In the genomic region with DNA sequence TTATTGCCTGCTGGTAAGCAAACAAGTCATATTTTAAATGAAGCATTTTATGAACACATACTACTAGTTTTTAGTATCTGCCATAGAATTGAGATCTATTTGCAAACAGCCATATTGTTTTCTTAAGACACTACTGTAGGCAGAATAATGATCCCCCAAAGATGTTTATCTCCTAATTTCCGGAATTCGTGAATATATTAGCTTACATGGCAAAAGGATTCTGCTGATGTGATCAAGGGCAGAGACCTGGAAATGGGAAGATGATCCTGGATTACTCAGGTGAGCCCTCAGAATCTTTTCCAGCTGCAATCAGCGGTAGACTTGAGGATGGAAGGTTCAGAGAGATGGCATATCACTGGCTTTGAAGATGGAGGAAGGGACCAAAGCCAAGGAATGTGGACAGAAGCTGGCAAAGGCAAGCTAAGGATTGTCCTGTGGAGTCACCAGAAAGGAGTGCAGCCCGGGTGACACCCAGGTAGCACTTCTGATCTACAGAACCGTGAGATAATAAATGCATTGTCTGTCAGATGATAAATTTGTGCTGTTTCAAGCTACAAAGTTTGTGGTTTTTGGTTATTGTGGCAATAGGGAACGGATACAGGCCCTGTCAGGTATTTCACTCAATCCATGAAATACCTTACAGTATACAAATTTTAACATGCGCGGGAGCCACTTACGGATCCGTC, we compare ENCODE assay signal across 1 cellular context.
TF ChIP-seq lines count a peak whose summit lies in the region.

No MANE protein-coding gene starts in this region.

TF ChIP-seq in WTC11, 78 proteins besides CTCF, POLR2A, EP300 and RAD21 (continued from another document):
- TF ChIP-seq RORB (CRISPR knock-in tag; IDR thresholded peaks at IDR 0.05), result no peak
- TF ChIP-seq, protein P1, sequence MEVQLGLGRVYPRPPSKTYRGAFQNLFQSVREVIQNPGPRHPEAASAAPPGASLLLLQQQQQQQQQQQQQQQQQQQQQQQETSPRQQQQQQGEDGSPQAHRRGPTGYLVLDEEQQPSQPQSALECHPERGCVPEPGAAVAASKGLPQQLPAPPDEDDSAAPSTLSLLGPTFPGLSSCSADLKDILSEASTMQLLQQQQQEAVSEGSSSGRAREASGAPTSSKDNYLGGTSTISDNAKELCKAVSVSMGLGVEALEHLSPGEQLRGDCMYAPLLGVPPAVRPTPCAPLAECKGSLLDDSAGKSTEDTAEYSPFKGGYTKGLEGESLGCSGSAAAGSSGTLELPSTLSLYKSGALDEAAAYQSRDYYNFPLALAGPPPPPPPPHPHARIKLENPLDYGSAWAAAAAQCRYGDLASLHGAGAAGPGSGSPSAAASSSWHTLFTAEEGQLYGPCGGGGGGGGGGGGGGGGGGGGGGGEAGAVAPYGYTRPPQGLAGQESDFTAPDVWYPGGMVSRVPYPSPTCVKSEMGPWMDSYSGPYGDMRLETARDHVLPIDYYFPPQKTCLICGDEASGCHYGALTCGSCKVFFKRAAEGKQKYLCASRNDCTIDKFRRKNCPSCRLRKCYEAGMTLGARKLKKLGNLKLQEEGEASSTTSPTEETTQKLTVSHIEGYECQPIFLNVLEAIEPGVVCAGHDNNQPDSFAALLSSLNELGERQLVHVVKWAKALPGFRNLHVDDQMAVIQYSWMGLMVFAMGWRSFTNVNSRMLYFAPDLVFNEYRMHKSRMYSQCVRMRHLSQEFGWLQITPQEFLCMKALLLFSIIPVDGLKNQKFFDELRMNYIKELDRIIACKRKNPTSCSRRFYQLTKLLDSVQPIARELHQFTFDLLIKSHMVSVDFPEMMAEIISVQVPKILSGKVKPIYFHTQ (CRISPR knock-in tag; IDR thresholded peaks at IDR 0.05), result no peak
- TF ChIP-seq, protein P2, sequence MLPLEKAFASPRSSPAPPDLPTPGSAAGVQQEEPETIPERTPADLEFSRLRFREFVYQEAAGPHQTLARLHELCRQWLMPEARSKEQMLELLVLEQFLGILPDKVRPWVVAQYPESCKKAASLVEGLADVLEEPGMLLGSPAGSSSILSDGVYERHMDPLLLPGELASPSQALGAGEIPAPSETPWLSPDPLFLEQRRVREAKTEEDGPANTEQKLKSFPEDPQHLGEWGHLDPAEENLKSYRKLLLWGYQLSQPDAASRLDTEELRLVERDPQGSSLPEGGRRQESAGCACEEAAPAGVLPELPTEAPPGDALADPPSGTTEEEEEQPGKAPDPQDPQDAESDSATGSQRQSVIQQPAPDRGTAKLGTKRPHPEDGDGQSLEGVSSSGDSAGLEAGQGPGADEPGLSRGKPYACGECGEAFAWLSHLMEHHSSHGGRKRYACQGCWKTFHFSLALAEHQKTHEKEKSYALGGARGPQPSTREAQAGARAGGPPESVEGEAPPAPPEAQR (CRISPR knock-in tag; IDR thresholded peaks at IDR 0.05), result no peak
- TF ChIP-seq, protein P3, sequence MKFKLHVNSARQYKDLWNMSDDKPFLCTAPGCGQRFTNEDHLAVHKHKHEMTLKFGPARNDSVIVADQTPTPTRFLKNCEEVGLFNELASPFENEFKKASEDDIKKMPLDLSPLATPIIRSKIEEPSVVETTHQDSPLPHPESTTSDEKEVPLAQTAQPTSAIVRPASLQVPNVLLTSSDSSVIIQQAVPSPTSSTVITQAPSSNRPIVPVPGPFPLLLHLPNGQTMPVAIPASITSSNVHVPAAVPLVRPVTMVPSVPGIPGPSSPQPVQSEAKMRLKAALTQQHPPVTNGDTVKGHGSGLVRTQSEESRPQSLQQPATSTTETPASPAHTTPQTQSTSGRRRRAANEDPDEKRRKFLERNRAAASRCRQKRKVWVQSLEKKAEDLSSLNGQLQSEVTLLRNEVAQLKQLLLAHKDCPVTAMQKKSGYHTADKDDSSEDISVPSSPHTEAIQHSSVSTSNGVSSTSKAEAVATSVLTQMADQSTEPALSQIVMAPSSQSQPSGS (CRISPR knock-in tag; IDR thresholded peaks at IDR 0.05; ENCODE audit: borderline replicate concordance, low read depth), result no peak
- TF ChIP-seq, protein P4, sequence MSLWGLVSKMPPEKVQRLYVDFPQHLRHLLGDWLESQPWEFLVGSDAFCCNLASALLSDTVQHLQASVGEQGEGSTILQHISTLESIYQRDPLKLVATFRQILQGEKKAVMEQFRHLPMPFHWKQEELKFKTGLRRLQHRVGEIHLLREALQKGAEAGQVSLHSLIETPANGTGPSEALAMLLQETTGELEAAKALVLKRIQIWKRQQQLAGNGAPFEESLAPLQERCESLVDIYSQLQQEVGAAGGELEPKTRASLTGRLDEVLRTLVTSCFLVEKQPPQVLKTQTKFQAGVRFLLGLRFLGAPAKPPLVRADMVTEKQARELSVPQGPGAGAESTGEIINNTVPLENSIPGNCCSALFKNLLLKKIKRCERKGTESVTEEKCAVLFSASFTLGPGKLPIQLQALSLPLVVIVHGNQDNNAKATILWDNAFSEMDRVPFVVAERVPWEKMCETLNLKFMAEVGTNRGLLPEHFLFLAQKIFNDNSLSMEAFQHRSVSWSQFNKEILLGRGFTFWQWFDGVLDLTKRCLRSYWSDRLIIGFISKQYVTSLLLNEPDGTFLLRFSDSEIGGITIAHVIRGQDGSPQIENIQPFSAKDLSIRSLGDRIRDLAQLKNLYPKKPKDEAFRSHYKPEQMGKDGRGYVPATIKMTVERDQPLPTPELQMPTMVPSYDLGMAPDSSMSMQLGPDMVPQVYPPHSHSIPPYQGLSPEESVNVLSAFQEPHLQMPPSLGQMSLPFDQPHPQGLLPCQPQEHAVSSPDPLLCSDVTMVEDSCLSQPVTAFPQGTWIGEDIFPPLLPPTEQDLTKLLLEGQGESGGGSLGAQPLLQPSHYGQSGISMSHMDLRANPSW (CRISPR knock-in tag; conservative IDR thresholded peaks at IDR 0.05; ENCODE audit: low read depth), result no peak
- TF ChIP-seq, protein P5, sequence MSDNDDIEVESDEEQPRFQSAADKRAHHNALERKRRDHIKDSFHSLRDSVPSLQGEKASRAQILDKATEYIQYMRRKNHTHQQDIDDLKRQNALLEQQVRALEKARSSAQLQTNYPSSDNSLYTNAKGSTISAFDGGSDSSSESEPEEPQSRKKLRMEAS (CRISPR knock-in tag; IDR thresholded peaks at IDR 0.05), result no peak
- no peak for TF ChIP-seq GRHL2 (CRISPR knock-in tag; IDR thresholded peaks at IDR 0.05; ENCODE audit: insufficient replicate concordance, severe bottlenecking)
- TF ChIP-seq ZNF219 (CRISPR knock-in tag; IDR thresholded peaks at IDR 0.05; ENCODE audit: borderline replicate concordance), result no peak
TF ChIP-seq in WTC11: peak in this region for 0.
